Comparison of ENCODE assay signal across 8 cellular contexts in the genomic region with DNA sequence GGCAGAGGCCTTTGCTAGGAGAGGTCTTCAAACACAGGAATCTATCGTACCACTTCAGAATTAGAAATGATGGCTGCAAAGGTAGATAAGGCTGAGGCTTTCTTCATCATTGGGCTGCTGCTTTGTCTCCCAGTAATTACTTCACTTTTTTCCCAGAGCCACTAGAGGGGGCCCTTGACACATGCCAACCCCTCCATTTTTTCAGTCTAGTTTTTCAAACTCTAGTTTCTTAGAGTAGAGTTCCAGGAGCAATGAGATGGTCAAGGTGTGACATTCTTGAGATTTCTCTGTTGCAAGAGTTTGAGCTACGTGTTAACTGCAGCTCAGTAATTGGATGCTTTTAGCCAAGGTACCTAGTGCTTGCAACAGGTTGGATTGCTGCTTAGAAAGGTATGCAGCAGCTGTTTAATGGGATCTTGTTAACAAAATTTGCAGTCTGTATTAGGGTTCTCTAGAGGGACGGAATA. TPM values are rescaled to one million over a fixed set of nuclear protein-coding genes. Genes with fewer than 3 reads are reported as not detected.
DNase-seq lines count a peak whose midpoint lies in the region; ATAC-seq and TF ChIP-seq lines count a peak whose summit lies in the region.

No MANE protein-coding gene starts in this region.

- TF ChIP-seq CTCF in VCaP (conservative IDR thresholded peaks at IDR 0.05) (peak; percentile 93), liver (IDR thresholded peaks at IDR 0.05; ENCODE audit: low read depth, low read length, missing input control) (peak; percentile 75)

- no peaks in the 10 kb centered on the region for H3K27me3 Mint-ChIP-seq in CD4-positive, alpha-beta memory T cell

- no peak overlapping the region for H3K27ac ChIP-seq in CD4-positive, alpha-beta memory T cell (ENCODE audit: low read depth, low read length)
- H3K27ac ChIP-seq in VCaP (no peak overlapping the region), liver (ENCODE audit: low read depth in 1 of 2, low read length in 2 of 2) (no peak overlapping the region)

- DNase-seq in CD4-positive, alpha-beta memory T cell: peak; percentile 56 to 70 (median 63)
- DNase-seq in NCI-H2171 treated with DMSO at 0.1 percent for 48 hours (lab: John Stamatoyannopoulos, UW) (peak; percentile 79), dermis microvascular lymphatic vessel endothelial cell (ENCODE audit: low read depth in 2 of 2) (peak; percentile 21 to 55), NCI-H128 (lab: John Stamatoyannopoulos, UW; ENCODE audit: unreplicated experiment) (no peak)
- DNase-seq in stimulated activated naive CD4-positive, alpha-beta T cell treated with Interleukin-2 at 50 U/mL for 16 hours (lab: John Stamatoyannopoulos, UW): peak; percentile 24

- peak; percentile 91 to 94 for TF ChIP-seq RAD21 in liver (IDR thresholded peaks at IDR 0.05)

- peaks cover 0 to 10% of the 10 kb centered on the region in 2 donors for H3K36me3 Mint-ChIP-seq in CD4-positive, alpha-beta memory T cell

- WGBS in liver: 11% methylated on average over 3 of the region's 3 CpGs

- H3K4me1 Mint-ChIP-seq in CD4-positive, alpha-beta memory T cell: peaks cover 0 to 17% (median 7%) of the 10 kb centered on the region in 4 donors

- H3K4me3 Mint-ChIP-seq in CD4-positive, alpha-beta memory T cell: no peak overlapping the region

- no peaks in the 10 kb centered on the region for H3K27me3 ChIP-seq in CD4-positive, alpha-beta memory T cell (ENCODE audit: insufficient read depth, low read length)
- no peaks in the 10 kb centered on the region for H3K27me3 ChIP-seq in liver (ENCODE audit: control insufficient read depth in 4 of 4, insufficient read depth in 4 of 4, low read length in 3 of 4)

- H3K9me3 Mint-ChIP-seq in CD4-positive, alpha-beta memory T cell: no peaks in the 10 kb centered on the region

- POLR2A ChIA-PET in CD4-positive, alpha-beta memory T cell (lab: Charles Lee; ENCODE audit: partially characterized antibody): interaction anchor here (1.2 kb wide), 1 partner anchor 62 kb away, joined by 3 read pairs; no protein-coding TSS in a partner anchor

- peak; percentile 46 for ATAC-seq in GM21619 (IDR thresholded peaks at IDR 0.05; ENCODE audit: unreplicated experiment)

- no peak overlapping the region for H3K27ac Mint-ChIP-seq in CD4-positive, alpha-beta memory T cell

- CTCF ChIA-PET in CD4-positive, alpha-beta memory T cell (lab: Charles Lee; ENCODE audit: partially characterized antibody): interaction anchor here (0.7 to 2.8 kb wide), 19 partner anchors 10 to 1526 kb away, joined by 3 to 18 read pairs (median 4); partner anchors contain the start of gene BBIP1

- intact Hi-C loops in CD4-positive, alpha-beta memory T cell (cut with micrococcal nuclease): loop anchor here (1.0 to 10.0 kb wide), 5 partner anchors 71 to 1527 kb away; no protein-coding TSS in a partner anchor

- no peak overlapping the region for H3K4me3 ChIP-seq in CD4-positive, alpha-beta memory T cell (ENCODE audit: low read length in 2 of 2)
- no peak overlapping the region for H3K4me3 ChIP-seq in liver (ENCODE audit: low read depth in 1 of 3, low read length in 3 of 3)

- H3K4me1 ChIP-seq in CD4-positive, alpha-beta memory T cell (ENCODE audit: insufficient read depth, low read length): no peaks in the 10 kb centered on the region
- no peaks in the 10 kb centered on the region for H3K4me1 ChIP-seq in liver (ENCODE audit: control insufficient read depth in 4 of 4, insufficient read depth in 4 of 4, low read length in 3 of 4)

- no peaks in the 10 kb centered on the region for H3K9me3 ChIP-seq in CD4-positive, alpha-beta memory T cell (ENCODE audit: control insufficient read depth in 1 of 2, low read length in 2 of 2)
- H3K9me3 ChIP-seq in liver (ENCODE audit: control insufficient read depth in 4 of 4, low read length in 3 of 4): no peaks in the 10 kb centered on the region

- H3K36me3 ChIP-seq in CD4-positive, alpha-beta memory T cell (ENCODE audit: insufficient read depth, low read length): peaks cover 6% of the 10 kb centered on the region
- H3K36me3 ChIP-seq in liver (ENCODE audit: control insufficient read depth in 4 of 4, insufficient read depth in 3 of 4, low read depth in 1 of 4, low read length in 3 of 4): peaks cover 0 to 5% (median 2%) of the 10 kb centered on the region in 4 donors

- H3K9ac ChIP-seq in liver (ENCODE audit: low read depth in 1 of 2, low read length in 2 of 2): no peak overlapping the region

TF ChIP-seq in liver, 16 proteins besides CTCF, POLR2A, EP300 and RAD21:
- no peak for TF ChIP-seq SP1 (IDR thresholded peaks at IDR 0.05)
- TF ChIP-seq JUND (IDR thresholded peaks at IDR 0.05): no peak
- TF ChIP-seq, protein P1, sequence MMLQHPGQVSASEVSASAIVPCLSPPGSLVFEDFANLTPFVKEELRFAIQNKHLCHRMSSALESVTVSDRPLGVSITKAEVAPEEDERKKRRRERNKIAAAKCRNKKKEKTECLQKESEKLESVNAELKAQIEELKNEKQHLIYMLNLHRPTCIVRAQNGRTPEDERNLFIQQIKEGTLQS (IDR thresholded peaks at IDR 0.05): no peak
- no peak for TF ChIP-seq GABPA (IDR thresholded peaks at IDR 0.05 in 1 of 2, conservative IDR thresholded peaks at IDR 0.05 in 1 of 2)
- TF ChIP-seq TAF1 (conservative IDR thresholded peaks at IDR 0.05): no peak
- no peak for TF ChIP-seq EGR1 (IDR thresholded peaks at IDR 0.05; ENCODE audit: low read depth in 2 of 2)
- no peak for TF ChIP-seq HNF4G (IDR thresholded peaks at IDR 0.05)
- TF ChIP-seq NR2F2 (IDR thresholded peaks at IDR 0.05): no peak
- TF ChIP-seq FOXA2 (IDR thresholded peaks at IDR 0.05): no peak
- no peak for TF ChIP-seq ZBTB33 (IDR thresholded peaks at IDR 0.05)
- no peak for TF ChIP-seq RXRA (IDR thresholded peaks at IDR 0.05)
TF ChIP-seq in liver: peak in this region for 0.

RNA-seq across cellular contexts. Expression of gene RBM20, which starts 33.8 kb away (rescaled TPM):
- total RNA-seq in CD4-positive, alpha-beta memory T cell: not detected
- polyA plus RNA-seq in CD4-positive, alpha-beta memory T cell: under 1 TPM in 1 of 2 donors, not detected in 1; 0.03 TPM
- total RNA-seq in dermis microvascular lymphatic vessel endothelial cell (0.77 and 1.5 TPM in 2 replicates), liver (under 1 TPM; 0.05 to 0.08 TPM)
- polyA plus RNA-seq in liver: under 1 TPM in 1 of 2 donors, not detected in 1; 0.03 TPM

RNA-seq across cellular contexts. Expression of gene SMC3, which starts 42.8 kb away (rescaled TPM):
- 10 to 100 TPM; 53.4 to 59.5 TPM for total RNA-seq in CD4-positive, alpha-beta memory T cell
- polyA plus RNA-seq in CD4-positive, alpha-beta memory T cell: 10 to 100 TPM; 43.8 to 96.1 TPM
- total RNA-seq in dermis microvascular lymphatic vessel endothelial cell (16.3 and 18.4 TPM in 2 replicates), liver (10 to 100 TPM; 13.1 to 26.4 TPM)
- 10 to 100 TPM in 1 of 2 donors, 1 to 10 TPM in 1; 7.2 to 23.0 TPM for polyA plus RNA-seq in liver
